ENCODE assay signal across 10 cellular contexts in genomic region chr5:10513501-10514442, GRCh38. TPM values are rescaled to one million over a fixed set of nuclear protein-coding genes. Genes with fewer than 3 reads are reported as not detected.
DNase-seq lines count a peak whose midpoint lies in the region; ATAC-seq and TF ChIP-seq lines count a peak whose summit lies in the region.
"Had no signal": no experiment of that assay in that cellular context is flagged by ENCODE, and none has a peak within 500 bp of the region (broad histone marks: within the 10 kb centered on the region; RNA-seq: fewer than 3 reads in every experiment).

No MANE protein-coding gene starts in this region.

- peak overlapping the region; percentile 26 for H4K8ac ChIP-seq in trophoblast cell (ENCODE audit: low read depth, low read length)

- H4K91ac ChIP-seq in trophoblast cell (ENCODE audit: low read depth, low read length) = peak overlapping the region; percentile 41

- H2BK120ac ChIP-seq in trophoblast cell (ENCODE audit: insufficient read depth, low read length, poor library complexity) = peak overlapping the region; percentile 76

- H3K14ac ChIP-seq in trophoblast cell (ENCODE audit: low read length) = no peak overlapping the region

- peak; percentile 84 for DNase-seq in GM03348 (ENCODE audit: low spot score)
- DNase-seq in RPMI7951 (ENCODE audit: low read depth) = peak; percentile 90
- peak; percentile 91 to 95 for DNase-seq in fibroblast of lung (ENCODE audit: low read depth in 2 of 2)
- DNase-seq in trophoblast cell = peak; percentile 23 to 44
- no peak for DNase-seq in NCI-H2081 treated with DMSO at 0.1 percent for 48 hours (lab: John Stamatoyannopoulos, UW)
- no peak for DNase-seq in left lung
- DNase-seq: nephron progenitor cell, T-helper 1 cell had no signal

- no peak overlapping the region for H3K4me3 ChIP-seq in fibroblast of lung (replicated peaks in 1 of 4; ENCODE audit: control extremely low read depth in 1 of 4, insufficient read depth in 1 of 4, low read depth in 3 of 4, low read length in 4 of 4)
- no peak overlapping the region for H3K4me3 ChIP-seq in trophoblast cell (ENCODE audit: low read depth, low read length)
- H3K4me3 ChIP-seq in gastroesophageal sphincter = no peak overlapping the region
- no peak overlapping the region for H3K4me3 ChIP-seq in left lung

- no peak for TF ChIP-seq POLR2A in gastroesophageal sphincter (IDR thresholded peaks at IDR 0.05)

- H4K20me1 ChIP-seq in fibroblast of lung (ENCODE audit: control insufficient read depth, extremely low read depth, insufficient read depth, low read length) = no peaks in the 10 kb centered on the region

- H3K79me2 ChIP-seq in fibroblast of lung (ENCODE audit: control insufficient read depth, insufficient read depth, low read length) (no peaks in the 10 kb centered on the region), trophoblast cell (ENCODE audit: control insufficient read depth, insufficient read depth, low read length, poor library complexity) (no peaks in the 10 kb centered on the region)

- H3K27ac ChIP-seq in fibroblast of lung (ENCODE audit: insufficient read depth, low read length) (peak overlapping the region; percentile 63), trophoblast cell (ENCODE audit: low read depth, low read length) (peak overlapping the region; percentile 76), gastroesophageal sphincter (no peak overlapping the region), left lung (no peak overlapping the region)

- no peak overlapping the region for H3K4ac ChIP-seq in trophoblast cell (ENCODE audit: low read depth, low read length)

- peaks cover 9% of the 10 kb centered on the region for H3K4me1 ChIP-seq in fibroblast of lung (ENCODE audit: control insufficient read depth, extremely low read depth, insufficient read depth, low read length)
- H3K4me1 ChIP-seq in trophoblast cell (ENCODE audit: control insufficient read depth in 1 of 2, insufficient read depth in 2 of 2, low read length in 2 of 2) = peaks cover 16 to 24% of the 10 kb centered on the region in 2 experiments
- no peaks in the 10 kb centered on the region for H3K4me1 ChIP-seq in gastroesophageal sphincter
- H3K4me1 ChIP-seq in left lung = no peaks in the 10 kb centered on the region

- H2BK5ac ChIP-seq in trophoblast cell (ENCODE audit: low read depth, low read length, poor library complexity) = peak overlapping the region; percentile 52

- TF ChIP-seq EP300 in gastroesophageal sphincter (IDR thresholded peaks at IDR 0.05) = no peak

- H4K12ac ChIP-seq in trophoblast cell (ENCODE audit: low read depth, low read length) = no peak overlapping the region

- no CpG with 5 or more reads among the region's 10 CpGs for WGBS in trophoblast cell (ENCODE audit: extremely low coverage, insufficient coverage, insufficient read length)
- WGBS in gastroesophageal sphincter (ENCODE audit: low coverage in 1 of 2), 2 donors = 39 to 47% methylated on average over 5 to 8 of the region's 10 CpGs

- H3K18ac ChIP-seq in trophoblast cell (ENCODE audit: low read length) = no peak overlapping the region

- intact Hi-C loops in left lung (cut with DNase I) = no loop called here

- H2AK5ac ChIP-seq in trophoblast cell (ENCODE audit: low read length) = peak overlapping the region; percentile 23

- H3K4me2 ChIP-seq in fibroblast of lung (ENCODE audit: extremely low read depth, insufficient read depth, low read length) = peak overlapping the region; percentile 40
- H3K4me2 ChIP-seq in trophoblast cell (ENCODE audit: low read length) = peak overlapping the region; percentile 15

- no peaks in the 10 kb centered on the region for H3K36me3 ChIP-seq in fibroblast of lung (ENCODE audit: control insufficient read depth, insufficient read depth, low read length)
- H3K36me3 ChIP-seq in trophoblast cell (ENCODE audit: control insufficient read depth in 1 of 2, insufficient read depth in 2 of 2, low read length in 2 of 2) = no peaks in the 10 kb centered on the region
- no peaks in the 10 kb centered on the region for H3K36me3 ChIP-seq in gastroesophageal sphincter
- no peaks in the 10 kb centered on the region for H3K36me3 ChIP-seq in left lung

- peaks cover 10% of the 10 kb centered on the region for H3K79me1 ChIP-seq in trophoblast cell (ENCODE audit: low read length)

- TF ChIP-seq CTCF in fibroblast of lung (conservative IDR thresholded peaks at IDR 0.05 in 1 of 2, IDR thresholded peaks at IDR 0.05 in 1 of 2; ENCODE audit: low read depth in 1 of 2, low read length in 2 of 2) (no peak), gastroesophageal sphincter (IDR thresholded peaks at IDR 0.05) (no peak), left lung (IDR thresholded peaks at IDR 0.05) (no peak)

- H2AFZ ChIP-seq in fibroblast of lung (ENCODE audit: low read length) (no peak overlapping the region), trophoblast cell (ENCODE audit: insufficient read depth, low read length, poor library complexity) (no peak overlapping the region)

- H3K27me3 ChIP-seq in fibroblast of lung (ENCODE audit: control insufficient read depth, insufficient read depth, low read length) = no peaks in the 10 kb centered on the region
- no peaks in the 10 kb centered on the region for H3K27me3 ChIP-seq in trophoblast cell (ENCODE audit: insufficient read depth, low read length)
- H3K27me3 ChIP-seq in gastroesophageal sphincter = peaks cover 5% of the 10 kb centered on the region
- H3K27me3 ChIP-seq in left lung = no peaks in the 10 kb centered on the region

- H3K23ac ChIP-seq in trophoblast cell (ENCODE audit: low read length) = no peak overlapping the region

- H3K9me3 ChIP-seq in fibroblast of lung (ENCODE audit: control insufficient read depth, insufficient read depth, low read depth, low read length) (no peaks in the 10 kb centered on the region), trophoblast cell (ENCODE audit: insufficient read depth, low read depth, low read length) (peaks cover 2% of the 10 kb centered on the region), gastroesophageal sphincter (no peaks in the 10 kb centered on the region), left lung (no peaks in the 10 kb centered on the region)

- peak overlapping the region; percentile 4 for H3K9ac ChIP-seq in fibroblast of lung (ENCODE audit: insufficient read depth, low read length)
- H3K9ac ChIP-seq in trophoblast cell (ENCODE audit: low read length) = no peak overlapping the region

- no peak for ATAC-seq in gastroesophageal sphincter
- ATAC-seq in HG02588 (IDR thresholded peaks at IDR 0.05; ENCODE audit: unreplicated experiment) = no peak
- no peak for ATAC-seq in left lung

- H2BK12ac ChIP-seq in trophoblast cell (ENCODE audit: low read length) = peak overlapping the region; percentile 55

RNA-seq across cellular contexts. Expression of gene ANKRD33B, which starts 50.1 kb away (rescaled TPM):
- 0.36 and 0.59 TPM in 2 replicates for total RNA-seq in RPMI7951 (2014; rRNA removed; shearing (Covaris generic))
- total RNA-seq in fibroblast of lung (4.1 and 7.8 TPM in 2 replicates), gastroesophageal sphincter (10 to 100 TPM in 1 of 4 donors, 1 to 10 TPM in 3; 4.4 to 17.2 (median 5.9) TPM), left lung (1 to 10 TPM; 1.8 to 6.3 TPM)
- 5.0 and 7.7 TPM in 2 replicates for polyA plus RNA-seq in fibroblast of lung
- polyA plus RNA-seq in fibroblast of lung (2012) = 5.4 and 8.2 TPM in 2 replicates
- 27.0 and 38.2 TPM in 2 replicates for polyA minus RNA-seq in fibroblast of lung (ENCODE audit: low replicate concordance)
- polyA plus RNA-seq in trophoblast cell (2013) = 11.4 and 11.6 TPM in 2 replicates

Comparison
In these comparisons a context has a peak if more than half of its experiments do, and no peak if none do; other contexts are left out.
1. DNase-seq: peak in GM03348 (single experiment), RPMI7951 (single experiment), fibroblast of lung (2 of 2) and trophoblast cell (2 of 2); none in NCI-H2081 treated with DMSO at 0.1 percent for 48 hours (single experiment) and left lung (0 of 2).
2. H3K27ac ChIP-seq: peak in fibroblast of lung (single experiment) and trophoblast cell (single experiment); none in gastroesophageal sphincter (0 of 4) and left lung (0 of 2).